In the genomic region with DNA sequence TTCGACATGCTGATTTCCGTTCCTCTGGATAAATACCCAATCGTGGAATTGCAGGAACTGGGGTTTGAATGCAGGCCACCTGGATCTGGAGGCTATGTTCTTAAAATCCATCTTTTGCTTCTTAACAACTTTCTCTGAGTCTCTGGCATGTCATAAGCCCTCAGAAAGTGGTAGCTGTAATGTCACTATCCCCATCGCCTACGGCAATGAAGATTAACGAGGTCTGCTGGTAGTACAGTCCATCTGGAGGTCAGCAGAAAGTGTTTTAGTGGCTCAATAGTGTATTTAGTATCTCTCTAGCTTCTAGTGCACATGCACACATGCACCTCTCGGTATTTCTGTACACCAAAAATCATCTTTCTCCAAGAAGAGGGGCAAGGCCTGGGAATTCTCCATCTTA, we compare ENCODE assay signal across 4 cellular contexts.
"Had no signal": no experiment of that assay in that cellular context is flagged by ENCODE, and none has a peak within 500 bp of the region (broad histone marks: within the 10 kb centered on the region; RNA-seq: fewer than 3 reads in every experiment).

No MANE protein-coding gene starts in this region.

- DNase-seq: H9, HCEC 1CT, IMR-90 had no signal

- H3K4me3 ChIP-seq: GM23338 had no signal

- H2AFZ ChIP-seq: GM23338 had no signal

- H3K4me2 ChIP-seq: GM23338 had no signal
